In the genomic region with DNA sequence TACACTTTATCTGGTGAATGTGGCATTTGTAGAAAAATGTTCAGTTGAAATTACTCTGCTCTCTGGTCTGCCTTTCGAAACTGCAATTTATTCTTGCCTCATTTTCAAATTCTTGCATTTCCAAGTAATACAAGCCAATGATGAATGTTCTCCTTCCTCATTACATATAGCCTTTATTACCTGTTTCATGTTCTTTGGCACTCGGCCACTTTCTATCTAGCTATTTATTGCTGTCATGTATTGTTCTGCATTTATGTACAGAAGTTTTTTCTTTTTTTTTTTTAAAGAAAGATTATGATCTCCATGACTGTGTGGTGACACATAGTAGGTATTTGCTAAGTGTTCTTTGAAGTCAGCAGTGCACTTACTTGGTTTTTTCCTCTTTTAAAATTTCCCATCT, we compare ENCODE assay signal across 19 cellular contexts.
DNase-seq lines count a peak whose midpoint lies in the region; ATAC-seq and TF ChIP-seq lines count a peak whose summit lies in the region.
"Had no signal": no experiment of that assay in that cellular context is flagged by ENCODE, and none has a peak within 500 bp of the region (broad histone marks: within the 10 kb centered on the region; RNA-seq: fewer than 3 reads in every experiment).

No MANE protein-coding gene starts in this region.

- H4K91ac ChIP-seq in mesenchymal stem cell (ENCODE audit: low read length): no peak overlapping the region

- H3K36me3 ChIP-seq in mesenchymal stem cell (ENCODE audit: control insufficient read depth in 1 of 2, insufficient read depth in 2 of 2, low read depth in 1 of 2, low read length in 2 of 2): peaks cover 0 to 39% of the 10 kb centered on the region in 2 experiments
- H3K36me3 ChIP-seq in HAP-1 (replicated peaks): no peaks in the 10 kb centered on the region
- H3K36me3 ChIP-seq: right atrium auricular region had no signal

- peak overlapping the region; percentile 49 for H3K27ac Mint-ChIP-seq in chondrocyte (ENCODE audit: unreplicated experiment)
- H3K27ac Mint-ChIP-seq: B cell, nephron progenitor cell had no signal

- H3K18ac ChIP-seq in mesenchymal stem cell (ENCODE audit: low read depth in 1 of 2, low read length in 2 of 2): no peak overlapping the region

- peaks cover 49% of the 10 kb centered on the region for H3K4me1 Mint-ChIP-seq in chondrocyte (ENCODE audit: low read depth)
- H3K4me1 Mint-ChIP-seq: nephron progenitor cell had no signal

- H2BK120ac ChIP-seq in mesenchymal stem cell (ENCODE audit: low read depth, low read length): no peak overlapping the region

- H2AK5ac ChIP-seq in mesenchymal stem cell (ENCODE audit: low read length, severe bottlenecking): no peak overlapping the region

- H2AFZ ChIP-seq in mesenchymal stem cell (ENCODE audit: low read depth, low read length): no peak overlapping the region

- H3K27ac ChIP-seq in mesenchymal stem cell (ENCODE audit: low read length, poor library complexity, severe bottlenecking): peak overlapping the region; percentile 45
- H3K27ac ChIP-seq: gastroesophageal sphincter, lower lobe of right lung, right atrium auricular region, thyroid gland had no signal

- no peak overlapping the region for H4K8ac ChIP-seq in mesenchymal stem cell (ENCODE audit: low read length)

- H3K4me3 ChIP-seq in mesenchymal stem cell (ENCODE audit: insufficient read depth in 1 of 2, low read depth in 1 of 2, low read length in 2 of 2) (no peak overlapping the region), HAP-1 (no peak overlapping the region)
- H3K4me3 ChIP-seq: gastroesophageal sphincter, lower lobe of right lung, right atrium auricular region, thyroid gland had no signal

- no peak overlapping the region for H3K4me3 Mint-ChIP-seq in chondrocyte (ENCODE audit: unreplicated experiment)
- H3K4me3 Mint-ChIP-seq: B cell, nephron progenitor cell had no signal

- H3K23ac ChIP-seq in mesenchymal stem cell (ENCODE audit: low read length in 2 of 2): no peak overlapping the region

- in situ Hi-C loops in HAP-1 (cut with MboI; ENCODE audit: low sequenced_read_pairs): no loop called here

- H3K9me3 ChIP-seq in mesenchymal stem cell (ENCODE audit: control insufficient read depth, low read length) (no peaks in the 10 kb centered on the region), HAP-1 (no peaks in the 10 kb centered on the region)
- H3K9me3 ChIP-seq: gastroesophageal sphincter, lower lobe of right lung, right atrium auricular region, thyroid gland had no signal

- ATAC-seq in HG02870 (IDR thresholded peaks at IDR 0.05; ENCODE audit: unreplicated experiment): no peak
- ATAC-seq: gastroesophageal sphincter, lower lobe of right lung had no signal

- H2BK12ac ChIP-seq in mesenchymal stem cell (ENCODE audit: low read length in 2 of 2): no peak overlapping the region

- peak; percentile 54 to 72 for DNase-seq in AML-193 (lab: John Stamatoyannopoulos, UW)
- DNase-seq in MV-4-11 (lab: John Stamatoyannopoulos, UW): peak; percentile 56
- DNase-seq in chondrocyte (ENCODE audit: low spot score): no peak
- DNase-seq in mesenchymal stem cell: no peak
- DNase-seq in NCI-H345 treated with DMSO at 0.1 percent for 48 hours (lab: John Stamatoyannopoulos, UW; ENCODE audit: unreplicated experiment): no peak
- no peak for DNase-seq in HAP-1 (ENCODE audit: low spot score in 2 of 2)
- DNase-seq in activated CD4-positive, CD25-positive, alpha-beta regulatory T cell (lab: John Stamatoyannopoulos, UW): no peak
- DNase-seq: activated CD8-positive, alpha-beta memory T cell treated with anti-CD3 and anti-CD28 coated beads for 24 hours; activated effector memory CD4-positive, alpha-beta T cell treated with anti-CD3 and anti-CD28 coated beads, Interleukin-2, amount 50 U/mL, for 16 hours; effector CD4-positive, alpha-beta T cell; lower lobe of right lung; NCI-H1092; nephron progenitor cell; OCI-M1; thyroid gland had no signal

- H3K4me1 ChIP-seq in mesenchymal stem cell (ENCODE audit: control insufficient read depth, insufficient read depth, low read depth, low read length) (no peaks in the 10 kb centered on the region), HAP-1 (peaks cover 8% of the 10 kb centered on the region; the same call in 1 of the 2 replicates)
- H3K4me1 ChIP-seq: lower lobe of right lung had no signal

- 100% methylated on average over 1 of the region's 2 CpGs for WGBS in mesenchymal stem cell

- H3K27me3 ChIP-seq in mesenchymal stem cell (ENCODE audit: control insufficient read depth in 1 of 2, insufficient read depth in 1 of 2, low read length in 2 of 2) (no peaks in the 10 kb centered on the region), HAP-1 (ENCODE audit: low read depth) (no peaks in the 10 kb centered on the region)
- H3K27me3 ChIP-seq: gastroesophageal sphincter, right atrium auricular region, thyroid gland had no signal

- no peaks in the 10 kb centered on the region for H3K9me3 Mint-ChIP-seq in chondrocyte (ENCODE audit: low read depth)
- H3K9me3 Mint-ChIP-seq: nephron progenitor cell had no signal

- no peak overlapping the region for H3K4ac ChIP-seq in mesenchymal stem cell (ENCODE audit: low read depth in 1 of 2, low read length in 2 of 2)

- TF ChIP-seq CTCF in chondrocyte (IDR thresholded peaks at IDR 0.05): no peak

- no peak overlapping the region for H2BK5ac ChIP-seq in mesenchymal stem cell (ENCODE audit: low read depth, low read length, poor library complexity, severe bottlenecking)

- no peak overlapping the region for H3K14ac ChIP-seq in mesenchymal stem cell (ENCODE audit: low read length in 2 of 2)

- H3K27me3 Mint-ChIP-seq in chondrocyte (ENCODE audit: low read depth): no peaks in the 10 kb centered on the region
- H3K27me3 Mint-ChIP-seq: B cell had no signal

- peak overlapping the region; percentile 59 for H3K9ac ChIP-seq in mesenchymal stem cell (ENCODE audit: low read length)

- H3K79me1 ChIP-seq in mesenchymal stem cell (replicated peaks; ENCODE audit: low read length, poor library complexity, severe bottlenecking): peaks cover 21% of the 10 kb centered on the region

- H3K4me2 ChIP-seq in mesenchymal stem cell (ENCODE audit: low read length, poor library complexity, severe bottlenecking): no peak overlapping the region

- no peak overlapping the region for H2BK15ac ChIP-seq in mesenchymal stem cell (ENCODE audit: low read depth, poor library complexity, severe bottlenecking)

- peaks cover 4% of the 10 kb centered on the region for H3K36me3 Mint-ChIP-seq in chondrocyte (ENCODE audit: low read depth)

Comparison
In these comparisons a context has a peak if more than half of its experiments do, and no peak if none do; other contexts are left out.
1. DNase-seq: peak in AML-193 (2 of 2) and MV-4-11 (single experiment); none in chondrocyte (single experiment), mesenchymal stem cell (single experiment), NCI-H345 treated with DMSO at 0.1 percent for 48 hours (single experiment), HAP-1 (0 of 2) and activated CD4-positive, CD25-positive, alpha-beta regulatory T cell (0 of 4).